10 cellular contexts compared by ENCODE assay signal in the genomic region with DNA sequence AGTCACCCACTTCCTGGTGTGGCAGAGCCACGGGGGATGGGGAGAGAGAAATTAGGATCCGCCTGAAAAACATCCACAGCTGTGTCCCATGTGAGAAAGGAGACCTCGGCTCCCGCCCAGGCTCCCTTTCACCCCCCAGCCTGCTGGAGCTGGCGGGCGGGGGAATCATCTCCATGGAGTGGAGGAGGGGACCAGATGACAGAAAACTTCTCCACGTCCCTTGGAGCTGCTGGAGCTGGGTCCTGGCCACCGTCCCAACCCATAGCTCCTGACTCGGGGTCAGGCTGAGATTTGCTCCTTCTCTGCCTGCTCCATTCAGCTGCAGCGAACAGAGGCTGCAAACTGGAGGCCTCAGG.
DNase-seq lines count a peak whose midpoint lies in the region; TF ChIP-seq lines count a peak whose summit lies in the region.
"Had no signal": no experiment of that assay in that cellular context is flagged by ENCODE, and none has a peak within 500 bp of the region (broad histone marks: within the 10 kb centered on the region; RNA-seq: fewer than 3 reads in every experiment).

No MANE protein-coding gene starts in this region.

- H3K27me3 ChIP-seq in parathyroid adenoma (ENCODE audit: control insufficient read depth, insufficient read depth, low read length), result no peaks in the 10 kb centered on the region

- H3K27ac ChIP-seq in angular gyrus (ENCODE audit: low read depth, low read length) (peak overlapping the region; percentile 44), parathyroid adenoma (peak overlapping the region; percentile 63)

- no peaks in the 10 kb centered on the region for H3K36me3 ChIP-seq in parathyroid adenoma (ENCODE audit: control insufficient read depth, insufficient read depth, low read length)

- H3K4me1 ChIP-seq in parathyroid adenoma, result no peaks in the 10 kb centered on the region

- peak; percentile 82 for DNase-seq in AG09319 (ENCODE audit: extremely low read depth, low read depth)
- peak; percentile 77 for DNase-seq in cardiac septum (ENCODE audit: low spot score)
- DNase-seq in COLO829 (ENCODE audit: low spot score), result no peak
- DNase-seq in stimulated activated CD4-positive, alpha-beta T cell treated with anti-CD3 and anti-CD28 coated beads, Interleukin-2, amount 100 ng/mL, for 48 hours, result no peak
- DNase-seq in NCI-H2196 (lab: John Stamatoyannopoulos, UW; ENCODE audit: unreplicated experiment), result no peak
- no peak for DNase-seq in posterior vena cava (ENCODE audit: low spot score)
- DNase-seq: activated CD4-positive, alpha-beta T cell treated with anti-CD3 and anti-CD28 coated beads, Interleukin-2, amount 10 ng/mL, durations not matched to agents 24 days and 14 days; stimulated activated CD4-positive, alpha-beta T cell treated with anti-CD3 and anti-CD28 coated beads, Interleukin-2, amount 100 ng/mL, for 24 hours had no signal

- H3K79me2 ChIP-seq in parathyroid adenoma, result no peaks in the 10 kb centered on the region

- H2AFZ ChIP-seq in parathyroid adenoma, result no peak overlapping the region

- no peaks in the 10 kb centered on the region for H3K9me3 ChIP-seq in parathyroid adenoma (ENCODE audit: control insufficient read depth, low read length)

- no peak overlapping the region for H3K4me3 ChIP-seq in parathyroid adenoma (ENCODE audit: low read depth, low read length)

- intact Hi-C loops in cardiac septum (cut with DNase I), result no loop called here
- intact Hi-C loops in posterior vena cava (cut with DNase I), result loop anchor here in 1 of 2 donors (5.0 kb wide), 1 partner anchor 93 kb away; no protein-coding TSS in a partner anchor

- H3K4me2 ChIP-seq in parathyroid adenoma (ENCODE audit: low read length), result no peak overlapping the region

- no peak overlapping the region for H3K9ac ChIP-seq in parathyroid adenoma

- TF ChIP-seq CTCF in AG09319 (IDR thresholded peaks at IDR 0.05; ENCODE audit: low read depth, low read length) (no peak), parathyroid adenoma (IDR thresholded peaks at IDR 0.05) (no peak)

Comparison
In these comparisons a context has a peak if more than half of its experiments do, and no peak if none do; other contexts are left out.
1. DNase-seq: peak in AG09319 (single experiment) and cardiac septum (single experiment); none in COLO829 (single experiment), stimulated activated CD4-positive, alpha-beta T cell treated with anti-CD3 and anti-CD28 coated beads, Interleukin-2, amount 100 ng/mL, for 48 hours (0 of 2), NCI-H2196 (single experiment) and posterior vena cava (single experiment).